ENCODE assay signal across 1 cellular context in genomic region chr6:43097502-43097901, GRCh38.
TF ChIP-seq lines count a peak whose summit lies in the region.

No MANE protein-coding gene starts in this region.

TF ChIP-seq in IMR-90, 13 proteins besides CTCF, POLR2A, EP300 and RAD21:
- no peak for TF ChIP-seq FOS (IDR thresholded peaks at IDR 0.05; ENCODE audit: low read depth, low read length)
- TF ChIP-seq, protein P1, sequence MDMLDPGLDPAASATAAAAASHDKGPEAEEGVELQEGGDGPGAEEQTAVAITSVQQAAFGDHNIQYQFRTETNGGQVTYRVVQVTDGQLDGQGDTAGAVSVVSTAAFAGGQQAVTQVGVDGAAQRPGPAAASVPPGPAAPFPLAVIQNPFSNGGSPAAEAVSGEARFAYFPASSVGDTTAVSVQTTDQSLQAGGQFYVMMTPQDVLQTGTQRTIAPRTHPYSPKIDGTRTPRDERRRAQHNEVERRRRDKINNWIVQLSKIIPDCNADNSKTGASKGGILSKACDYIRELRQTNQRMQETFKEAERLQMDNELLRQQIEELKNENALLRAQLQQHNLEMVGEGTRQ (IDR thresholded peaks at IDR 0.05; ENCODE audit: low read depth, low read length) = no peak
- no peak for TF ChIP-seq CEBPB (IDR thresholded peaks at IDR 0.05; ENCODE audit: low read depth, low read length)
- no peak for TF ChIP-seq BHLHE40 (IDR thresholded peaks at IDR 0.05; ENCODE audit: low read depth, low read length)
- TF ChIP-seq MAZ (IDR thresholded peaks at IDR 0.05; ENCODE audit: borderline replicate concordance, low read depth, low read length) = no peak
- TF ChIP-seq MAFK (IDR thresholded peaks at IDR 0.05; ENCODE audit: low read depth, low read length) = no peak
- no peak for TF ChIP-seq NFE2L2 (IDR thresholded peaks at IDR 0.05; ENCODE audit: low read depth, low read length)
